Comparison of ENCODE assay signal across 19 cellular contexts in genomic region chr5:82445729-82446349, GRCh38.
"Had no signal": no experiment of that assay in that cellular context is flagged by ENCODE, and none has a peak within 500 bp of the region (broad histone marks: within the 10 kb centered on the region; RNA-seq: fewer than 3 reads in every experiment).

No MANE protein-coding gene starts in this region.

- ATAC-seq: foreskin keratinocyte; left lobe of liver; stimulated activated effector memory CD8-positive, alpha-beta T cell treated with anti-CD3 and anti-CD28 coated beads, Interleukin-12 subunit alpha, Interleukin-12 subunit beta, amount 100 ng/mL, for 72 hours; upper lobe of right lung; WTC11 had no signal

- H3K27me3 ChIP-seq: neutrophil, pancreas, upper lobe of right lung had no signal

- H3K27ac ChIP-seq: foreskin keratinocyte, neutrophil, pancreas, upper lobe of right lung had no signal

- H3K36me3 ChIP-seq: neutrophil, pancreas, thoracic aorta, upper lobe of right lung had no signal

- DNase-seq: activated CD4-positive, alpha-beta memory T cell treated with anti-CD3 and anti-CD28 coated beads for 36 hours; activated CD4-positive, alpha-beta T cell treated with anti-CD3 and anti-CD28 coated beads for 4 hours; activated naive CD4-positive, alpha-beta T cell; activated naive CD8-positive, alpha-beta T cell treated with anti-CD3 and anti-CD28 coated beads for 36 hours; anterior cingulate cortex; foreskin keratinocyte; hippocampal formation; mammary epithelial cell; naive B cell; pancreas; stimulated activated CD4-positive, alpha-beta T cell treated with anti-CD3 and anti-CD28 coated beads, Interleukin-4, amount 100 ng/mL, for 24 hours; SW 1271; upper lobe of right lung had no signal

- H3K9me3 ChIP-seq: neutrophil, pancreas, thoracic aorta, upper lobe of right lung had no signal

- H3K4me3 ChIP-seq: coronary artery, pancreas, thoracic aorta, upper lobe of right lung had no signal

- FAIRE-seq: pancreas had no signal

- H3K4me1 ChIP-seq: foreskin keratinocyte, pancreas, upper lobe of right lung had no signal
